ENCODE assay signal across 9 cellular contexts in genomic region chr13:78608254-78608704, GRCh38. TPM values are rescaled to one million over a fixed set of nuclear protein-coding genes. Genes with fewer than 3 reads are reported as not detected.
A peak's percentile ranks its signal among the peaks of the same experiment; 100 is the strongest.
DNase-seq lines count a peak whose midpoint lies in the region; ATAC-seq, FAIRE-seq and TF ChIP-seq lines count a peak whose summit lies in the region.
"Had no signal": no experiment of that assay in that cellular context is flagged by ENCODE, and none has a peak within 500 bp of the region (broad histone marks: within the 10 kb centered on the region; RNA-seq: fewer than 3 reads in every experiment).

No MANE protein-coding gene starts in this region.

- H3K27me3 ChIP-seq in Panc1 (ENCODE audit: control insufficient read depth, insufficient read depth, low read length) (no peaks in the 10 kb centered on the region; the same call in 1 of the 2 replicates), fibroblast of lung (ENCODE audit: control insufficient read depth, insufficient read depth, low read length) (peaks cover 76% of the 10 kb centered on the region), small intestine (ENCODE audit: control insufficient read depth in 2 of 2, insufficient read depth in 2 of 2, low read length in 2 of 2) (peaks cover 4 to 53% of the 10 kb centered on the region in 2 donors)

- no peak for ATAC-seq in Panc1

- CTCF ChIA-PET in Panc1 (lab: Charles Lee), result no interaction called here

- peak overlapping the region; percentile 87 for H3K4me2 ChIP-seq in fibroblast of lung (ENCODE audit: extremely low read depth, insufficient read depth, low read length)

- H3K4me1 ChIP-seq in Panc1 (ENCODE audit: control insufficient read depth, insufficient read depth, low read length) (0 out of 2 replicates have a peak, but pooled peaks cover 3% of the 10 kb centered on the region), fibroblast of lung (ENCODE audit: control insufficient read depth, extremely low read depth, insufficient read depth, low read length) (peaks cover 8% of the 10 kb centered on the region), small intestine (ENCODE audit: control insufficient read depth in 2 of 2, insufficient read depth in 1 of 2, low read depth in 1 of 2, low read length in 1 of 2) (peaks cover 3 to 16% of the 10 kb centered on the region in 2 donors)

- peak overlapping the region; percentile 53 to 55; a peak in 3 of 4 replicates for H3K4me3 ChIP-seq in Panc1 (ENCODE audit: low read depth in 2 of 2, low read length in 2 of 2)
- H3K4me3 ChIP-seq in fibroblast of lung (replicated peaks in 1 of 4; ENCODE audit: control extremely low read depth in 1 of 4, insufficient read depth in 1 of 4, low read depth in 3 of 4, low read length in 4 of 4), result peak overlapping the region in 3 of 4 experiments; percentile 41 to 62 (median 61)
- peak overlapping the region in 1 of 2 donors; percentile 58 for H3K4me3 ChIP-seq in small intestine (ENCODE audit: low read depth in 1 of 2, low read length in 2 of 2)

- H3K36me3 ChIP-seq in Panc1 (ENCODE audit: control insufficient read depth, insufficient read depth, low read length) (no peaks in the 10 kb centered on the region), fibroblast of lung (ENCODE audit: control insufficient read depth, insufficient read depth, low read length) (no peaks in the 10 kb centered on the region), small intestine (ENCODE audit: control insufficient read depth in 2 of 2, insufficient read depth in 2 of 2, low read length in 2 of 2) (no peaks in the 10 kb centered on the region)

- no TSS peak for BruUV-seq in Panc1 (replicated peaks; lab: Mats Ljungman, UMichigan)

- intact Hi-C loops in Panc1 (cut with micrococcal nuclease; ENCODE audit: unreplicated experiment), result no loop called here

- 6 to 11% (median 10%) methylated on average over 16 of the region's 16 CpGs for WGBS in small intestine, 3 donors

- H3K9ac ChIP-seq in fibroblast of lung (ENCODE audit: insufficient read depth, low read length), result no peak overlapping the region

- H3K9me3 ChIP-seq in Panc1 (ENCODE audit: control insufficient read depth, insufficient read depth, low read depth, low read length) (no peaks in the 10 kb centered on the region), fibroblast of lung (ENCODE audit: control insufficient read depth, insufficient read depth, low read depth, low read length) (no peaks in the 10 kb centered on the region), small intestine (ENCODE audit: control insufficient read depth, low read depth) (no peaks in the 10 kb centered on the region)

- POLR2A ChIA-PET in Panc1 (lab: Charles Lee), result no interaction called here

- no peaks in the 10 kb centered on the region for H4K20me1 ChIP-seq in fibroblast of lung (ENCODE audit: control insufficient read depth, extremely low read depth, insufficient read depth, low read length)

- TF ChIP-seq CTCF in Panc1 (IDR thresholded peaks at IDR 0.05) (no peak), fibroblast of lung (conservative IDR thresholded peaks at IDR 0.05 in 1 of 2, IDR thresholded peaks at IDR 0.05 in 1 of 2; ENCODE audit: low read depth in 1 of 2, low read length in 2 of 2) (no peak)

- no peak overlapping the region for H2AFZ ChIP-seq in fibroblast of lung (ENCODE audit: low read length)

- DNase-seq in D341Med (ENCODE audit: low spot score) (peak; percentile 39), Panc1 (ENCODE audit: low read depth, low spot score) (no peak), fibroblast of lung (ENCODE audit: low read depth in 2 of 2) (no peak), retina (peak; percentile 62), NCI-H748 treated with DMSO at 0.1 percent for 48 hours (lab: John Stamatoyannopoulos, UW) (no peak), amniotic stem cell (lab: John Stamatoyannopoulos, UW) (no peak), small intestine (no peak), CD1c-positive myeloid dendritic cell (ENCODE audit: extremely low spot score) (no peak)

- H3K27ac ChIP-seq in Panc1 (ENCODE audit: low read length) (no peak overlapping the region), fibroblast of lung (ENCODE audit: insufficient read depth, low read length) (no peak overlapping the region), small intestine (ENCODE audit: low read depth in 1 of 2, low read length in 1 of 2) (no peak overlapping the region)

- in situ Hi-C loops in Panc1 (cut with HindIII; ENCODE audit: low pct_unique_long_range_greater_than_20kb, low sequenced_read_pairs), result no loop called here

- no peaks in the 10 kb centered on the region for H3K79me2 ChIP-seq in fibroblast of lung (ENCODE audit: control insufficient read depth, insufficient read depth, low read length)

- no peak for FAIRE-seq in small intestine (lab: Jason Lieb, UNC)

RNA-seq across cellular contexts. Expression of gene POU4F1, which starts 4.9 kb away (rescaled TPM):
- total RNA-seq in Panc1 (2021; ENCODE audit: unreplicated experiment) (not detected), fibroblast of lung (not detected in 2 replicates)
- polyA plus RNA-seq in Panc1 (2012; ENCODE audit: insufficient read length), result not detected
- polyA plus RNA-seq in fibroblast of lung (not detected in 2 replicates), small intestine (under 1 TPM in 1 of 3 donors, not detected in 2; 0.06 TPM)
- not detected in 2 replicates for polyA plus RNA-seq in fibroblast of lung (2012)
- polyA minus RNA-seq in fibroblast of lung (ENCODE audit: low replicate concordance), result not detected in 2 replicates
- total RNA-seq: mucosa of gallbladder had no signal

RNA-seq across cellular contexts. Expression of gene OBI1, which starts 50.7 kb away (rescaled TPM):
- 9.1 TPM for total RNA-seq in Panc1 (2021; ENCODE audit: unreplicated experiment)
- polyA plus RNA-seq in Panc1 (2012; ENCODE audit: insufficient read length), result 3.5 TPM
- total RNA-seq in fibroblast of lung, result 11.4 and 12.3 TPM in 2 replicates
- polyA plus RNA-seq in fibroblast of lung, result 10.2 and 10.7 TPM in 2 replicates
- 6.9 and 8.0 TPM in 2 replicates for polyA plus RNA-seq in fibroblast of lung (2012)
- polyA minus RNA-seq in fibroblast of lung (ENCODE audit: low replicate concordance), result 2.8 and 3.1 TPM in 2 replicates
- 1 to 10 TPM; 2.2 to 5.5 (median 2.5) TPM for polyA plus RNA-seq in small intestine

Comparison
In these comparisons a context has a peak if more than half of its experiments do, and no peak if none do; other contexts are left out.
1. DNase-seq: peak in D341Med (single experiment) and retina (single experiment); none in Panc1 (single experiment), fibroblast of lung (0 of 2), NCI-H748 treated with DMSO at 0.1 percent for 48 hours (single experiment), amniotic stem cell (single experiment), small intestine (single experiment) and CD1c-positive myeloid dendritic cell (single experiment).